ENCODE assay signal across 8 cellular contexts in genomic region chr14:70641548-70642312, GRCh38. TPM values are rescaled to one million over a fixed set of nuclear protein-coding genes. Genes with fewer than 3 reads are reported as not detected.
DNase-seq lines count a peak whose midpoint lies in the region; ATAC-seq and TF ChIP-seq lines count a peak whose summit lies in the region.

TSS of gene TTC9 (plus strand) at chr14:70641916. CDS start at chr14:70642130, 214 bp downstream.

- ATAC-seq in CD4-positive, CD25-positive, alpha-beta regulatory T cell (ENCODE audit: low read depth in 2 of 2): peak in 1 of 2 donors; percentile 13
- ATAC-seq in T-cell (replicated peaks in 1 of 4) (peak; percentile 26 to 50 (median 38)), memory B cell (ENCODE audit: low read depth) (peak; percentile 22), GM21423 (IDR thresholded peaks at IDR 0.05; ENCODE audit: unreplicated experiment) (no peak), HG03280 (IDR thresholded peaks at IDR 0.05; ENCODE audit: unreplicated experiment) (no peak)

- peaks cover 3% of the 10 kb centered on the region for H3K36me3 Mint-ChIP-seq in CD4-positive, CD25-positive, alpha-beta regulatory T cell
- H3K36me3 Mint-ChIP-seq in T-cell (peaks cover 2% of the 10 kb centered on the region), memory B cell (peaks cover 2% of the 10 kb centered on the region)

- TF ChIP-seq EP300 in tibial nerve (IDR thresholded peaks at IDR 0.05): no peak

- peak within 1 kb of the TSS; percentile 94 for H3K4me3 ChIP-seq in CD4-positive, CD25-positive, alpha-beta regulatory T cell (ENCODE audit: low read depth, low read length)
- H3K4me3 ChIP-seq in GM23248 (peak within 1 kb of the TSS; percentile 74), tibial nerve (peak within 1 kb of the TSS; percentile 43 to 67 (median 65))

- H3K4me1 Mint-ChIP-seq in CD4-positive, CD25-positive, alpha-beta regulatory T cell: peaks cover 21 to 61% (median 46%) of the 10 kb centered on the region in 4 donors
- H3K4me1 Mint-ChIP-seq in T-cell (peaks cover 55 to 64% (median 64%) of the 10 kb centered on the region in 3 donors), memory B cell (peaks cover 42% of the 10 kb centered on the region)

- H3K79me2 ChIP-seq in GM23248 (ENCODE audit: insufficient read depth): no peaks in the 10 kb centered on the region

- H3K9me3 Mint-ChIP-seq in CD4-positive, CD25-positive, alpha-beta regulatory T cell: peaks cover 0 to 1% (median 0%) of the 10 kb centered on the region in 7 donors
- H3K9me3 Mint-ChIP-seq in T-cell: no peaks in the 10 kb centered on the region
- no peaks in the 10 kb centered on the region for H3K9me3 Mint-ChIP-seq in memory B cell

- H3K9ac ChIP-seq in GM23248: no peak within 1 kb of the TSS

- CTCF ChIA-PET in T-cell (lab: Charles Lee): interaction anchor here (0.8 to 1.8 kb wide), 5 partner anchors 16 to 27 kb away, joined by 3 to 7 read pairs (median 5); no protein-coding TSS in a partner anchor

- H3K27ac Mint-ChIP-seq in CD4-positive, CD25-positive, alpha-beta regulatory T cell: peak within 1 kb of the TSS; percentile 92 to 96 (median 94)
- H3K27ac Mint-ChIP-seq in T-cell (peak within 1 kb of the TSS; percentile 95 to 96), memory B cell (peak within 1 kb of the TSS; percentile 89)

- no peaks in the 10 kb centered on the region for H3K27me3 ChIP-seq in CD4-positive, CD25-positive, alpha-beta regulatory T cell (ENCODE audit: control insufficient read depth, insufficient read depth, low read length)
- H3K27me3 ChIP-seq in GM23248 (replicated peaks; ENCODE audit: insufficient read depth): peaks cover 75% of the 10 kb centered on the region
- H3K27me3 ChIP-seq in tibial nerve: peaks cover 0 to 54% of the 10 kb centered on the region in 2 donors

- H3K27ac ChIP-seq in CD4-positive, CD25-positive, alpha-beta regulatory T cell (ENCODE audit: insufficient read depth, low read length, poor library complexity, severe bottlenecking): peak within 1 kb of the TSS; percentile 60
- H3K27ac ChIP-seq in GM23248 (no peak within 1 kb of the TSS), tibial nerve (peak within 1 kb of the TSS in 3 of 4 donors; percentile 53 to 80 (median 77))

- TF ChIP-seq CTCF in tibial nerve (IDR thresholded peaks at IDR 0.05): no peak

- H3K36me3 ChIP-seq in CD4-positive, CD25-positive, alpha-beta regulatory T cell (ENCODE audit: control insufficient read depth, insufficient read depth, low read length): no peaks in the 10 kb centered on the region
- H3K36me3 ChIP-seq in GM23248 (ENCODE audit: low read depth) (no peaks in the 10 kb centered on the region), tibial nerve (no peaks in the 10 kb centered on the region)

- H3K4me1 ChIP-seq in CD4-positive, CD25-positive, alpha-beta regulatory T cell (ENCODE audit: control insufficient read depth, insufficient read depth, low read length, poor library complexity, severe bottlenecking): peaks cover 50% of the 10 kb centered on the region
- H3K4me1 ChIP-seq in GM23248 (ENCODE audit: insufficient read depth) (no peaks in the 10 kb centered on the region), tibial nerve (peaks cover 0 to 17% (median 0%) of the 10 kb centered on the region in 4 donors)

- peak within 1 kb of the TSS; percentile 95 to 98 (median 96) for H3K4me3 Mint-ChIP-seq in CD4-positive, CD25-positive, alpha-beta regulatory T cell
- peak within 1 kb of the TSS; percentile 95 to 98 (median 95) for H3K4me3 Mint-ChIP-seq in T-cell
- peak within 1 kb of the TSS; percentile 94 for H3K4me3 Mint-ChIP-seq in memory B cell

- no peaks in the 10 kb centered on the region for H4K20me1 ChIP-seq in GM23248 (ENCODE audit: insufficient read depth)

- WGBS in GM23248 (ENCODE audit: low coverage in 1 of 2, low lambda C conversion rate in 2 of 2, missing lambda C conversion rate in 2 of 2), 2 experiments: 0 to 2% methylated on average over 31 to 101 of the region's 106 CpGs
- WGBS in tibial nerve, 2 donors: 0% methylated on average over 15 to 34 of the region's 106 CpGs

- H3K9me3 ChIP-seq in CD4-positive, CD25-positive, alpha-beta regulatory T cell (ENCODE audit: control insufficient read depth in 2 of 2, low read length in 2 of 2): no peaks in the 10 kb centered on the region
- H3K9me3 ChIP-seq in GM23248 (ENCODE audit: low read depth) (no peaks in the 10 kb centered on the region), tibial nerve (no peaks in the 10 kb centered on the region)

- POLR2A ChIA-PET in T-cell (lab: Charles Lee): interaction anchor here (0.6 to 0.8 kb wide), 2 partner anchors 20 to 168 kb away, joined by 4 to 7 read pairs; partner anchors contain the start of gene MAP3K9 (in 1 of the 2)

- in situ Hi-C loops in GM23248 (cut with MboI): no loop called here

- H3K9me2 ChIP-seq in GM23248 (ENCODE audit: insufficient read depth): no peaks in the 10 kb centered on the region

- peak within 1 kb of the TSS; percentile 49 for H3K4me2 ChIP-seq in GM23248 (ENCODE audit: unreplicated experiment)

- peak within 1 kb of the TSS; percentile 65 for H2AFZ ChIP-seq in GM23248

- DNase-seq in CD4-positive, CD25-positive, alpha-beta regulatory T cell: peak in 1 of 3 donors; percentile 40
- DNase-seq in GM23248: peak; percentile 37
- peak in 6 of 34 experiments; percentile 7 to 31 (median 29) for DNase-seq in T-cell
- peak; percentile 5 for DNase-seq in dermis blood vessel endothelial cell
- DNase-seq in memory B cell (ENCODE audit: low spot score in 2 of 2): peak in 1 of 2 donors; percentile 39
- no peak for DNase-seq in tibial nerve (ENCODE audit: low spot score in 2 of 2)

- H3K27me3 Mint-ChIP-seq in CD4-positive, CD25-positive, alpha-beta regulatory T cell: peaks cover 13% of the 10 kb centered on the region
- peaks cover 0 to 3% of the 10 kb centered on the region in 2 donors for H3K27me3 Mint-ChIP-seq in T-cell
- H3K27me3 Mint-ChIP-seq in memory B cell: no peaks in the 10 kb centered on the region

- no peaks in the 10 kb centered on the region for H3F3A ChIP-seq in GM23248 (ENCODE audit: insufficient read depth)

- no peak for TF ChIP-seq POLR2A in tibial nerve (IDR thresholded peaks at IDR 0.05)

RNA-seq across cellular contexts. Expression of gene TTC9, which starts in this region (rescaled TPM):
- total RNA-seq in CD4-positive, CD25-positive, alpha-beta regulatory T cell: 7.8 TPM
- 1 to 10 TPM; 4.7 to 7.5 (median 5.6) TPM for polyA plus RNA-seq in CD4-positive, CD25-positive, alpha-beta regulatory T cell
- not detected in 2 replicates for total RNA-seq in GM23248 (2014; rRNA removed; shearing (Covaris generic))
- polyA plus RNA-seq in GM23248 (2016; fragmentation: Nextera tagmentation; extraction: Ambion mirVana): not detected in 2 replicates
- total RNA-seq in T-cell (10 to 100 TPM; 14.4 to 23.4 (median 17.8) TPM), dermis blood vessel endothelial cell (0.23 and 0.34 TPM in 2 replicates), tibial nerve (1 to 10 TPM; 3.9 to 6.9 (median 5.4) TPM)

Comparison
In these comparisons a context has a peak if more than half of its experiments do, and no peak if none do; other contexts are left out.
1. Peak in DNase-seq, H3K4me3 ChIP-seq and H3K4me2 ChIP-seq in GM23248; RNA of the gene not detected or under 1 TPM.
2. Peak in DNase-seq in dermis blood vessel endothelial cell; RNA of the gene not detected or under 1 TPM.
3. ATAC-seq: peak in T-cell (4 of 4) and memory B cell (single experiment); none in GM21423 (single experiment) and HG03280 (single experiment).
4. Peak in every context shown above with its lines, with median percentiles within 50 percentile points of each other: H3K4me3 ChIP-seq, H3K27ac Mint-ChIP-seq and H3K4me3 Mint-ChIP-seq.